In the genomic region with DNA sequence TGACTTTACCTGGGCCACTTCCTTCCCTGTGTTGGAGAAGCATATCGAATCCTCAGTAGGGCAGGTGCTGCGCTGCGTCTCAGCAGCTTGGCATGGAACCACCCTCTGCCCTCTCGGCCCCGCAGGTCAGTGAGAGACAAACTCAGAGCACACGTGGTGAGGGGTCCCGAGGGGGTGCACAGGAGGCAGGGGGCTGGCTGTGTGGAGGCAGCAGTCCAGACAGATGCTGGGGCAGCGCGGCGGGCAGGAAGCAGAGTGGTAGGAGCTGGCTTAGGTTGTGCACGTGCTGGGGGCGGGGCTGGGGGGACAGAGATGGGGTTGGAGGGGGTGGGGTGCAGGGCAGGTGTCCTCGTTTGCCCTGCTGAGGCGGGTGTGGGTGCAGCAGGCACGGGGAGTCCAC, we compare ENCODE assay signal across 21 cellular contexts. TPM values are rescaled to one million over a fixed set of nuclear protein-coding genes. Genes with fewer than 3 reads are reported as not detected.
"Had no signal": no experiment of that assay in that cellular context is flagged by ENCODE, and none has a peak within 500 bp of the region (broad histone marks: within the 10 kb centered on the region; RNA-seq: fewer than 3 reads in every experiment).

No MANE protein-coding gene starts in this region.

- H3K4me1 ChIP-seq: gastrocnemius medialis, left ventricle myocardium inferior, pancreas, psoas muscle, tibial nerve had no signal

- H3K4me1 Mint-ChIP-seq: activated CD4-positive, alpha-beta T cell treated with anti-CD3 and anti-CD28 coated beads for 36 hours; activated naive CD8-positive, alpha-beta T cell treated with anti-CD3 and anti-CD28 coated beads, Interleukin-2, amount 50 U/mL, for 24 hours had no signal

- H3K27me3 Mint-ChIP-seq: activated CD4-positive, alpha-beta T cell treated with anti-CD3 and anti-CD28 coated beads for 36 hours; activated naive CD4-positive, alpha-beta T cell treated with anti-CD3 and anti-CD28 coated beads, Interleukin-2, amount 50 U/mL, for 24 hours; activated naive CD8-positive, alpha-beta T cell treated with anti-CD3 and anti-CD28 coated beads, Interleukin-2, amount 50 U/mL, for 24 hours; natural killer cell treated with Interleukin-12 subunit alpha and Interleukin-12 subunit beta and Interleukin-15 and Interleukin-18, amount 100 ng/mL, for 72 hours had no signal

- H3K9me3 ChIP-seq: gastrocnemius medialis, left ventricle myocardium inferior, mucosa of descending colon, neutrophil, pancreas, psoas muscle, tibial nerve had no signal

- H3K27ac Mint-ChIP-seq: activated naive CD4-positive, alpha-beta T cell treated with anti-CD3 and anti-CD28 coated beads, Interleukin-2, amount 50 U/mL, for 24 hours; activated naive CD8-positive, alpha-beta T cell treated with anti-CD3 and anti-CD28 coated beads, Interleukin-2, amount 50 U/mL, for 24 hours; natural killer cell treated with Interleukin-12 subunit alpha and Interleukin-12 subunit beta and Interleukin-15 and Interleukin-18, amount 100 ng/mL, for 72 hours; T-helper 2 cell treated with Interferon-gamma antibody and Interleukin-4, amounts not matched to agents 5 μg/mL and 100 μg/mL, for 36 hours had no signal

- H3K27me3 ChIP-seq: gastrocnemius medialis, pancreas, tibial nerve had no signal

- DNase-seq: activated CD4-positive, alpha-beta T cell treated with anti-CD3 and anti-CD28 coated beads for 36 hours; activated CD4-positive, CD25-positive, alpha-beta regulatory T cell; activated naive CD8-positive, alpha-beta T cell treated with anti-CD3 and anti-CD28 coated beads, Interleukin-2, amount 50 U/mL, for 24 hours; central memory CD4-positive, alpha-beta T cell; effector CD8-positive, alpha-beta T cell; erythroblast; gastrocnemius medialis; glutamatergic neuron; stimulated activated naive CD4-positive, alpha-beta T cell had no signal

- H3K4me3 Mint-ChIP-seq: activated CD4-positive, alpha-beta T cell treated with anti-CD3 and anti-CD28 coated beads for 36 hours; activated naive CD4-positive, alpha-beta T cell treated with anti-CD3 and anti-CD28 coated beads, Interleukin-2, amount 50 U/mL, for 24 hours; activated naive CD8-positive, alpha-beta T cell treated with anti-CD3 and anti-CD28 coated beads, Interleukin-2, amount 50 U/mL, for 24 hours; natural killer cell treated with Interleukin-12 subunit alpha and Interleukin-12 subunit beta and Interleukin-15 and Interleukin-18, amount 100 ng/mL, for 72 hours; T-helper 2 cell treated with Interferon-gamma antibody and Interleukin-4, amounts not matched to agents 5 μg/mL and 100 μg/mL, for 36 hours had no signal

- H3K27ac ChIP-seq: gastrocnemius medialis, left ventricle myocardium inferior, neutrophil, pancreas, psoas muscle, tibial nerve had no signal

- H3K9me3 Mint-ChIP-seq: activated naive CD4-positive, alpha-beta T cell treated with anti-CD3 and anti-CD28 coated beads, Interleukin-2, amount 50 U/mL, for 24 hours; activated naive CD8-positive, alpha-beta T cell treated with anti-CD3 and anti-CD28 coated beads, Interleukin-2, amount 50 U/mL, for 24 hours; natural killer cell treated with Interleukin-12 subunit alpha and Interleukin-12 subunit beta and Interleukin-15 and Interleukin-18, amount 100 ng/mL, for 72 hours; T-helper 2 cell treated with Interferon-gamma antibody and Interleukin-4, amounts not matched to agents 5 μg/mL and 100 μg/mL, for 36 hours had no signal

- H3K4me3 ChIP-seq: gastrocnemius medialis, left ventricle myocardium inferior, mucosa of descending colon, pancreas, psoas muscle, tibial nerve had no signal

- ATAC-seq: activated CD4-positive, alpha-beta T cell treated with anti-CD3 and anti-CD28 coated beads for 36 hours; activated naive CD8-positive, alpha-beta T cell treated with anti-CD3 and anti-CD28 coated beads, Interleukin-2, amount 50 U/mL, for 24 hours; gastrocnemius medialis; mucosa of descending colon; natural killer cell treated with Interleukin-12 subunit alpha and Interleukin-12 subunit beta and Interleukin-15 and Interleukin-18, amount 100 ng/mL, for 72 hours; pancreas; psoas muscle had no signal

- H3K36me3 Mint-ChIP-seq: natural killer cell treated with Interleukin-12 subunit alpha and Interleukin-12 subunit beta and Interleukin-15 and Interleukin-18, amount 100 ng/mL, for 72 hours had no signal

RNA-seq across cellular contexts. Expression of a gene that starts 35.1 kb away (rescaled TPM):
- total RNA-seq: activated CD4-positive, alpha-beta T cell treated with anti-CD3 and anti-CD28 coated beads for 36 hours; dermis microvascular lymphatic vessel endothelial cell; lung microvascular endothelial cell; myocyte; natural killer cell treated with Interleukin-12 subunit alpha and Interleukin-12 subunit beta and Interleukin-15 and Interleukin-18, amount 100 ng/mL, for 72 hours had no signal
